Comparison of ENCODE assay signal across 16 cellular contexts in the genomic region with DNA sequence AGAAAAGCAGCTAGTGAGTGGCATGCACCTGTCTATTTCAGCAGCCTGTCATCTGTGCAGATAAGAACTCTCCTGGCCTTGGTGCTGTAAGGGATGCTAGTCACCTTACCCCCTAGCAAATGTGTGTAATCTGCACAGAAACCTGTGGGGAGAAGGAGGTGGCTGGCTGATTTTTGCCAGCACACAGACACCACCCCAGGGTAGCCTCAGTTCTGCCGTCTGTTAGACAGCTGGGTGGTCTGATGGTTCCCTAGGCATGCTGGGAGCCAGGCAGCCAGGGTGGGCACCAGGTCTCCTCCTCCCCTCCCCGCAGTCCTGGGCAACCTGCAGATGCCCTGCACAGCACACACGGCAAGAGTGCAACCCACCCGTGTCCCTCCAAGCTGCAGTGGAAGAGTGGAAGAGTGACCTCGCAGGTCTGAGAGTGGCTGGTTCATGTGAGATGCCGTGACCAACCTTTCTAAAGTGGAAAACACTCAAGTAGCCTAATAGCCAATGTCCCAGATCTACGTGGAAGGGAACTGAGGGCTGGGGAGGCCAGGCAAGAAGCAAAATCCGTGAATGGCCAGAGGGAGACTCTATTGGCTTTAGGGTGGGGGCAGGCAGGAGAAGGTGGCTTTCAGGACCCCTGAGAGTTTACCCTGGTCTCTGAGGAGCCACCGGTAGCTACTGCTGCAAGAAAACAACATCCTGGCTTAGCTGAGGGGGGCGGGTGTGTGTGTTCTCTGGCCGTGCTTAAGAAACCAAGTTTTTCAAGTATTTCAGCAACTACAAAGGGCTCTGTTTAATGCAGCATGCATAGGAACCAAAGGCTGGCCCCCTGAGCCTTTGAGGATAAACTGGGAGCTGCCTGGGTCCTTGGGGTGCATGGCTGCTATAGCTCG. TPM values are rescaled to one million over a fixed set of nuclear protein-coding genes. Genes with fewer than 3 reads are reported as not detected.
"Had no signal": no experiment of that assay in that cellular context is flagged by ENCODE, and none has a peak within 500 bp of the region (broad histone marks: within the 10 kb centered on the region; RNA-seq: fewer than 3 reads in every experiment).

No MANE protein-coding gene starts in this region.

- H3K36me3 Mint-ChIP-seq: activated CD8-positive, alpha-beta memory T cell treated with anti-CD3 and anti-CD28 coated beads, Interleukin-2, amount 10 ng/mL, durations not matched to agents 7 days and 5 days; activated naive CD8-positive, alpha-beta T cell treated with anti-CD3 and anti-CD28 coated beads, Interleukin-2, amount 10 ng/mL, durations not matched to agents 7 days and 5 days; natural killer cell had no signal

- H3K27me3 ChIP-seq: left lung had no signal

- H3K9me3 Mint-ChIP-seq: activated naive CD8-positive, alpha-beta T cell treated with anti-CD3 and anti-CD28 coated beads, Interleukin-2, amount 10 ng/mL, durations not matched to agents 7 days and 5 days; activated T-cell treated with anti-CD3 and anti-CD28 coated beads, Interleukin-2, amount 50 U/mL, for 4 hours; natural killer cell had no signal

- H3K4me1 Mint-ChIP-seq: activated CD8-positive, alpha-beta memory T cell treated with anti-CD3 and anti-CD28 coated beads, Interleukin-2, amount 10 ng/mL, durations not matched to agents 7 days and 5 days; natural killer cell; T-helper 17 cell had no signal

- H3K4me1 ChIP-seq: left lung, tibial artery had no signal

- H3K4me3 Mint-ChIP-seq: activated CD8-positive, alpha-beta memory T cell treated with anti-CD3 and anti-CD28 coated beads, Interleukin-2, amount 10 ng/mL, durations not matched to agents 7 days and 5 days; activated naive CD8-positive, alpha-beta T cell treated with anti-CD3 and anti-CD28 coated beads, Interleukin-2, amount 10 ng/mL, durations not matched to agents 7 days and 5 days; activated T-cell treated with anti-CD3 and anti-CD28 coated beads, Interleukin-2, amount 50 U/mL, for 4 hours; natural killer cell had no signal

- H3K27ac Mint-ChIP-seq: activated CD8-positive, alpha-beta memory T cell treated with anti-CD3 and anti-CD28 coated beads, Interleukin-2, amount 10 ng/mL, durations not matched to agents 7 days and 5 days; natural killer cell; T-helper 17 cell had no signal

- H3K36me3 ChIP-seq: left lung, tibial artery had no signal

- H3K4me3 ChIP-seq: left lung, skin epidermis, tibial artery had no signal

- H3K9me3 ChIP-seq: left lung, tibial artery had no signal

- DNase-seq: activated gamma-delta T cell treated with Interleukin-2 at 50 U/mL for 16 hours; activated naive CD8-positive, alpha-beta T cell treated with anti-CD3 and anti-CD28 coated beads, Interleukin-2, amount 10 ng/mL, durations not matched to agents 7 days and 5 days; activated T-cell treated with anti-CD3 and anti-CD28 coated beads, Interleukin-2, amount 50 U/mL, for 4 hours; anterior cingulate cortex; hypothalamus; left lung; natural killer cell; T-helper 17 cell; tibial artery had no signal

- H3K27ac ChIP-seq: left lung, tibial artery had no signal

RNA-seq across cellular contexts. Expression of a gene that starts 47.3 kb away (rescaled TPM):
- total RNA-seq: activated naive CD8-positive, alpha-beta T cell treated with anti-CD3 and anti-CD28 coated beads, Interleukin-2, amount 10 ng/mL, durations not matched to agents 7 days and 5 days; activated T-cell treated with anti-CD3 and anti-CD28 coated beads, Interleukin-2, amount 50 U/mL, for 4 hours; chondrocyte; esophagus mucosa; glomerular endothelial cell; left lung; mucosa of gallbladder; natural killer cell; osteocyte; T-helper 17 cell had no signal
